Comparison of ENCODE assay signal across 11 cellular contexts in the genomic region with DNA sequence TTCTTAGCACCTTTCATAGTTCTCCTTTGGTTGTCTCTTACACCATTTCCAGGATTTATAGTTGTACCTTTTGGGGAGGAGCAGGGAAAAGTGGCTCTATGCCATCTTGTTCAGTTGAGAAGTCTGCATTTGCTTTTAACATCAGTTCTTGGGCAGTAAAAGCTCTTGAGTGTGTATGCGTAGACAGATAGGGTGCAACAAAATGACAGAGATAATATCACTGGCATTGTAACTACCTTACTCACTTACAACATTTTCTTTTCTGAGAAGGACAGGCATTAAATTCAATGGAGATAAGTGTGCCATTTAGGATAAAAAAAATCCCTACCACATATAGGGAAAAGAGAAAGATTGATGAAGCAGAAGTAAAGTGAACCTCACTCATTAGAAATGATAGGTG. TPM values are rescaled to one million over a fixed set of nuclear protein-coding genes. Genes with fewer than 3 reads are reported as not detected.
"Had no signal": no experiment of that assay in that cellular context is flagged by ENCODE, and none has a peak within 500 bp of the region (broad histone marks: within the 10 kb centered on the region; RNA-seq: fewer than 3 reads in every experiment).

No MANE protein-coding gene starts in this region.

- H3K4me3 ChIP-seq: GM23248, GM23338, HAP-1 had no signal

- H3K27ac ChIP-seq: GM23248 had no signal

- ATAC-seq: GM23338, HCT116 had no signal

- H3K4me2 ChIP-seq: GM23338 had no signal

- H2AFZ ChIP-seq: GM23248, GM23338 had no signal

- H3K4me1 Mint-ChIP-seq: GM23338, H9 had no signal

- DNase-seq: GM23248, GOT3, H7, H9, HCEC 1CT, HFFc6 had no signal

- H3K36me3 ChIP-seq: HAP-1 had no signal

- H3K4me3 Mint-ChIP-seq: GM23338, H9, HFFc6 had no signal

- H3K27ac Mint-ChIP-seq: GM23338, H9, HFFc6 had no signal

- H3K9ac ChIP-seq: GM23248 had no signal

RNA-seq across cellular contexts. Expression of gene ADGRG4, which starts 38.9 kb away (rescaled TPM):
- total RNA-seq: GM23248, GM23338, H1, H4, H7, H9 had no signal
- polyA plus RNA-seq: GM23248, GM23338, H1 had no signal
